In genomic region chr1:54714881-54715492, GRCh38 we compare ENCODE assay signal across 8 cellular contexts. TPM values are rescaled to one million over a fixed set of nuclear protein-coding genes. Genes with fewer than 3 reads are reported as not detected.
DNase-seq lines count a peak whose midpoint lies in the region; ATAC-seq and TF ChIP-seq lines count a peak whose summit lies in the region.

No MANE protein-coding gene starts in this region.

- H3K36me3 Mint-ChIP-seq in naive thymus-derived CD4-positive, alpha-beta T cell, result peaks cover 0 to 15% (median 4%) of the 10 kb centered on the region in 5 donors

- peaks cover 13% of the 10 kb centered on the region for H3K27me3 ChIP-seq in A673 (replicated peaks; ENCODE audit: insufficient read depth, low read depth, low read length, poor library complexity)
- no peaks in the 10 kb centered on the region for H3K27me3 ChIP-seq in MG63
- no peaks in the 10 kb centered on the region for H3K27me3 ChIP-seq in duodenal mucosa (ENCODE audit: control insufficient read depth in 1 of 2, insufficient read depth in 2 of 2, low read length in 2 of 2)
- H3K27me3 ChIP-seq in naive thymus-derived CD4-positive, alpha-beta T cell (ENCODE audit: control insufficient read depth in 2 of 2, insufficient read depth in 2 of 2, low read length in 2 of 2), result no peaks in the 10 kb centered on the region

- POLR2A ChIA-PET in A673 (lab: Charles Lee; ENCODE audit: low non-redundant PET), result interaction anchor here (0.5 kb wide), 1 partner anchor 172 kb away, joined by 9 read pairs; the partner anchor contains the start of gene DHCR24
- POLR2A ChIA-PET in naive thymus-derived CD4-positive, alpha-beta T cell (lab: Charles Lee), result interaction anchor here (0.6 to 2.9 kb wide), 6 partner anchors 9 to 671 kb away, joined by 3 to 17 read pairs (median 7); partner anchors contain the start of genes PARS2, TCEANC2, TMEM59 and TTC22

- intact Hi-C loops in A673 (cut with micrococcal nuclease; ENCODE audit: unreplicated experiment), result no loop called here
- intact Hi-C loops in naive thymus-derived CD4-positive, alpha-beta T cell (cut with micrococcal nuclease), result loop anchor here (1.0 to 5.0 kb wide), 16 partner anchors 49 to 1476 kb away; partner anchors contain the start of genes LRRC42 (in 2 of the 2), NDC1 (in 2 of the 2), PARS2 (in 2 of the 2) and TCEANC2 (in 2 of the 2)

- no peaks in the 10 kb centered on the region for H3K9me3 ChIP-seq in A673 (ENCODE audit: low read depth, low read length, poor library complexity, severe bottlenecking)
- no peaks in the 10 kb centered on the region for H3K9me3 ChIP-seq in MG63
- H3K9me3 ChIP-seq in duodenal mucosa (ENCODE audit: control insufficient read depth in 1 of 2, low read length in 2 of 2), result no peaks in the 10 kb centered on the region
- H3K9me3 ChIP-seq in naive thymus-derived CD4-positive, alpha-beta T cell (ENCODE audit: control insufficient read depth in 2 of 3, low read length in 3 of 3), result no peaks in the 10 kb centered on the region

- peaks cover 15 to 42% (median 34%) of the 10 kb centered on the region in 7 donors for H3K4me1 Mint-ChIP-seq in naive thymus-derived CD4-positive, alpha-beta T cell

- peaks cover 0 to 2% (median 0%) of the 10 kb centered on the region in 11 donors for H3K9me3 Mint-ChIP-seq in naive thymus-derived CD4-positive, alpha-beta T cell

- peak overlapping the region; percentile 81 to 96 (median 88) for H3K4me3 Mint-ChIP-seq in naive thymus-derived CD4-positive, alpha-beta T cell

- BruUV-seq in A673 (replicated peaks; lab: Mats Ljungman, UMichigan), result no TSS peak

- H3K4me1 ChIP-seq in A673 (ENCODE audit: insufficient read depth, low read length, poor library complexity, severe bottlenecking) (peaks cover 7% of the 10 kb centered on the region), duodenal mucosa (ENCODE audit: control insufficient read depth in 1 of 2, insufficient read depth in 2 of 2, low read length in 2 of 2) (peaks cover 11 to 14% of the 10 kb centered on the region in 2 donors)
- peaks cover 14 to 15% of the 10 kb centered on the region in 2 donors for H3K4me1 ChIP-seq in naive thymus-derived CD4-positive, alpha-beta T cell (ENCODE audit: control insufficient read depth in 2 of 2, insufficient read depth in 2 of 2, low read length in 2 of 2)

- DNase-seq in A673 (ENCODE audit: low spot score) (no peak), MG63 (no peak), medulla oblongata (ENCODE audit: extremely low spot score) (no peak), NAMALWA (ENCODE audit: low spot score) (no peak), SK-N-DZ (ENCODE audit: low spot score) (no peak)
- peak in 2 of 9 donors; percentile 1 to 4 for DNase-seq in naive thymus-derived CD4-positive, alpha-beta T cell

- H3K27me3 Mint-ChIP-seq in naive thymus-derived CD4-positive, alpha-beta T cell, result no peaks in the 10 kb centered on the region

- no peak for ATAC-seq in naive thymus-derived CD4-positive, alpha-beta T cell
- no peak for ATAC-seq in GM19452 (IDR thresholded peaks at IDR 0.05; ENCODE audit: unreplicated experiment)

- peak overlapping the region; percentile 38 to 76 for H3K9ac ChIP-seq in duodenal mucosa (ENCODE audit: low read depth in 1 of 2, low read length in 2 of 2)

- H3K27ac ChIP-seq in A673 (ENCODE audit: low read depth, low read length, poor library complexity, severe bottlenecking), result no peak overlapping the region
- H3K27ac ChIP-seq in duodenal mucosa (ENCODE audit: low read depth, low read length), result no peak overlapping the region
- H3K27ac ChIP-seq in naive thymus-derived CD4-positive, alpha-beta T cell (ENCODE audit: low read depth, low read length), result peak overlapping the region; percentile 84

- H3K4me3 ChIP-seq in A673 (ENCODE audit: low read depth, low read length, poor library complexity, severe bottlenecking) (peak overlapping the region; percentile 95), MG63 (peak overlapping the region; percentile 93), duodenal mucosa (ENCODE audit: low read depth in 1 of 2, low read length in 2 of 2) (peak overlapping the region; percentile 91 to 99)
- peak overlapping the region; percentile 86 for H3K4me3 ChIP-seq in naive thymus-derived CD4-positive, alpha-beta T cell (ENCODE audit: low read length)

- CTCF ChIA-PET in A673 (lab: Charles Lee), result no interaction called here
- CTCF ChIA-PET in naive thymus-derived CD4-positive, alpha-beta T cell (lab: Charles Lee), result interaction anchor here (0.9 kb wide), 1 partner anchor 87 kb away, joined by 3 read pairs; no protein-coding TSS in a partner anchor

- peaks cover 11% of the 10 kb centered on the region for H3K36me3 ChIP-seq in A673 (ENCODE audit: insufficient read depth, low read length, poor library complexity, severe bottlenecking)
- peaks cover 28% of the 10 kb centered on the region for H3K36me3 ChIP-seq in MG63
- peaks cover 0 to 17% of the 10 kb centered on the region in 2 donors for H3K36me3 ChIP-seq in duodenal mucosa (ENCODE audit: control insufficient read depth in 1 of 2, insufficient read depth in 2 of 2, low read length in 2 of 2)
- peaks cover 0 to 13% (median 0%) of the 10 kb centered on the region in 3 experiments for H3K36me3 ChIP-seq in naive thymus-derived CD4-positive, alpha-beta T cell (ENCODE audit: control insufficient read depth in 2 of 3, insufficient read depth in 3 of 3, low read length in 3 of 3)

- no peak for TF ChIP-seq CTCF in A673 (conservative IDR thresholded peaks at IDR 0.05; ENCODE audit: low read depth, low read length)

- peak overlapping the region; percentile 58 to 94 (median 91) for H3K27ac Mint-ChIP-seq in naive thymus-derived CD4-positive, alpha-beta T cell

RNA-seq across cellular contexts. Expression of gene TTC4, which starts 0.7 kb away (rescaled TPM):
- total RNA-seq in A673 (2021), result 25.5 and 26.1 TPM in 2 replicates
- total RNA-seq in MG63 (2014; rRNA removed; shearing (Covaris generic); ENCODE audit: low replicate concordance), result 40.8 and 41.2 TPM in 2 replicates
- total RNA-seq in naive thymus-derived CD4-positive, alpha-beta T cell, result 10 to 100 TPM; 11.6 to 25.8 (median 21.4) TPM
- 10 to 100 TPM; 19.0 to 27.4 TPM for polyA plus RNA-seq in naive thymus-derived CD4-positive, alpha-beta T cell
- polyA plus RNA-seq in SK-N-DZ (2014; cell fraction: cytosol; rRNA removed), result 20.1 and 23.0 TPM in 2 replicates
- polyA plus RNA-seq in SK-N-DZ (2014; cell fraction: nucleus; rRNA removed), result 15.2 and 17.1 TPM in 2 replicates

RNA-seq across cellular contexts. Expression of gene PARS2, which starts 49.3 kb away (rescaled TPM):
- 6.9 and 7.0 TPM in 2 replicates for total RNA-seq in A673 (2021)
- total RNA-seq in MG63 (2014; rRNA removed; shearing (Covaris generic); ENCODE audit: low replicate concordance), result 5.5 and 7.5 TPM in 2 replicates
- total RNA-seq in naive thymus-derived CD4-positive, alpha-beta T cell, result 1 to 10 TPM in 4 of 5 experiments, under 1 TPM in 1; 0.66 to 7.6 (median 4.7) TPM
- 1 to 10 TPM; 2.1 to 5.3 TPM for polyA plus RNA-seq in naive thymus-derived CD4-positive, alpha-beta T cell
- 5.8 and 7.8 TPM in 2 replicates for polyA plus RNA-seq in SK-N-DZ (2014; cell fraction: cytosol; rRNA removed)
- 1.7 and 1.8 TPM in 2 replicates for polyA plus RNA-seq in SK-N-DZ (2014; cell fraction: nucleus; rRNA removed)
